Comparison of ENCODE assay signal across 19 cellular contexts in genomic region chr14:58401587-58401986, GRCh38. TPM values are rescaled to one million over a fixed set of nuclear protein-coding genes. Genes with fewer than 3 reads are reported as not detected.
DNase-seq lines count a peak whose midpoint lies in the region; ATAC-seq, FAIRE-seq and TF ChIP-seq lines count a peak whose summit lies in the region.
"Had no signal": no experiment of that assay in that cellular context is flagged by ENCODE, and none has a peak within 500 bp of the region (broad histone marks: within the 10 kb centered on the region; RNA-seq: fewer than 3 reads in every experiment).

No MANE protein-coding gene starts in this region.

- H2AFZ ChIP-seq in H9 (ENCODE audit: low read length) = no peak overlapping the region
- H2AFZ ChIP-seq in SU-DHL-6 (ENCODE audit: low read depth, low read length, severe bottlenecking) = no peak overlapping the region
- no peak overlapping the region for H2AFZ ChIP-seq in HepG2 (ENCODE audit: low read length)

- H2BK20ac ChIP-seq in H9 (ENCODE audit: low read depth, low read length, poor library complexity, severe bottlenecking) = no peak overlapping the region

- no peak for FAIRE-seq in HepG2 (lab: Jason Lieb, UNC)
- FAIRE-seq: frontal cortex had no signal

- no peaks in the 10 kb centered on the region for H3K9me2 ChIP-seq in SU-DHL-6 (replicated peaks; ENCODE audit: insufficient read depth, low read length)

- H3K4me3 ChIP-seq in SU-DHL-6 (ENCODE audit: insufficient read depth, low read length, poor library complexity, severe bottlenecking) (no peak overlapping the region), HepG2 (replicated peaks in 1 of 3; ENCODE audit: insufficient read depth in 1 of 3, low read depth in 2 of 3, low read length in 3 of 3) (no peak overlapping the region), ascending aorta (no peak overlapping the region)
- H3K4me3 ChIP-seq: MG63 had no signal

- H3K79me2 ChIP-seq in H9 (ENCODE audit: insufficient read depth, low read length) (no peaks in the 10 kb centered on the region), SU-DHL-6 (ENCODE audit: insufficient read depth, low read length) (no peaks in the 10 kb centered on the region), HepG2 (ENCODE audit: insufficient read depth, low read length) (no peaks in the 10 kb centered on the region)

- CTCF ChIA-PET in HepG2 (lab: Yijun Ruan, JAX; ENCODE audit: low intra/inter-chr PET ratio, low total read pairs) = no interaction called here

- no peak overlapping the region for H4K8ac ChIP-seq in H9 (replicated peaks; ENCODE audit: insufficient read length, low read depth, low read length)

- no peaks in the 10 kb centered on the region; the same call in 1 of the 2 replicates for H3K4me1 ChIP-seq in H9 (ENCODE audit: insufficient read depth, low read length)
- H3K4me1 ChIP-seq in HepG2 (ENCODE audit: insufficient read depth, low read length) = peaks cover 6% of the 10 kb centered on the region
- H3K4me1 ChIP-seq in ascending aorta = peaks cover 0 to under 1% of the 10 kb centered on the region in 2 donors

- H3K14ac ChIP-seq in H9 (ENCODE audit: insufficient read depth, low read length) = no peak overlapping the region

- no peak for TF ChIP-seq RAD21 in HepG2 (CRISPR knock-in tag; IDR thresholded peaks at IDR 0.05)

- peaks cover 7% of the 10 kb centered on the region for H3F3A ChIP-seq in SU-DHL-6 (ENCODE audit: insufficient read depth)

- no peak overlapping the region for H3K56ac ChIP-seq in H9 (ENCODE audit: insufficient read length, low read depth, low read length)

- peak; percentile 31; the same call in 1 of the 3 replicates for TF ChIP-seq CTCF in H9 (conservative IDR thresholded peaks at IDR 0.05)
- TF ChIP-seq CTCF in SU-DHL-6 (IDR thresholded peaks at IDR 0.05; ENCODE audit: insufficient read depth, low read length, poor library complexity, severe bottlenecking) = peak; percentile 38
- peak; percentile 37 for TF ChIP-seq CTCF in HepG2 (CRISPR knock-in tag; IDR thresholded peaks at IDR 0.05)
- no peak for TF ChIP-seq CTCF in ascending aorta (IDR thresholded peaks at IDR 0.05)

- H3K27ac Mint-ChIP-seq in H9 = no peak overlapping the region
- H3K27ac Mint-ChIP-seq: brain had no signal

- POLR2A ChIA-PET in HepG2 (lab: Yijun Ruan, JAX) = no interaction called here

- H4K20me1 ChIP-seq in H9 (ENCODE audit: control insufficient read depth, insufficient read depth, insufficient read length) (no peaks in the 10 kb centered on the region), SU-DHL-6 (ENCODE audit: low read depth, low read length) (no peaks in the 10 kb centered on the region), HepG2 (ENCODE audit: insufficient read depth, low read length) (no peaks in the 10 kb centered on the region)

- no peak overlapping the region for H3K23ac ChIP-seq in H9 (ENCODE audit: insufficient read length, low read depth, low read length)

- H3K27me3 Mint-ChIP-seq in H9 (ENCODE audit: low read depth) = peaks cover 15% of the 10 kb centered on the region
- H3K27me3 Mint-ChIP-seq: brain had no signal

- H3K4me2 ChIP-seq in H9 (ENCODE audit: insufficient read depth, insufficient read length, low read length) (no peak overlapping the region), SU-DHL-6 (ENCODE audit: low read depth, low read length, poor library complexity, severe bottlenecking) (no peak overlapping the region), HepG2 (ENCODE audit: low read depth, low read length) (no peak overlapping the region)

- in situ Hi-C loops in HepG2 (cut with HindIII; ENCODE audit: extremely low pct_ligation_motif_present, low pct_unique_long_range_greater_than_20kb) = no loop called here

- no CpG with 5 or more reads among the region's 3 CpGs for WGBS in H9 (ENCODE audit: extremely low coverage, insufficient read length, low lambda C conversion rate)
- WGBS in HepG2 (ENCODE audit: low lambda C conversion rate) = 84% methylated on average over 3 of the region's 3 CpGs

- peaks cover 0 to 4% (median 2%) of the 10 kb centered on the region in 3 experiments; a peak in 2 of 7 replicates for H3K36me3 Mint-ChIP-seq in H9 (ENCODE audit: insufficient read depth in 1 of 3, low read depth in 3 of 3)

- H2BK15ac ChIP-seq in H9 (ENCODE audit: low read depth, low read length) = no peak overlapping the region

- ATAC-seq in HepG2 = peak; percentile 66; the same call in 2 of the 3 replicates

- H2BK120ac ChIP-seq in H9 (ENCODE audit: low read depth, low read length, poor library complexity, severe bottlenecking) = no peak overlapping the region

- intact Hi-C loops in HepG2 (cut with micrococcal nuclease; ENCODE audit: unreplicated experiment) = no loop called here
- intact Hi-C loops in ascending aorta (cut with DNase I) = no loop called here

- H3K9me3 Mint-ChIP-seq in H9 = no peaks in the 10 kb centered on the region; a peak in 2 of 5 replicates
- H3K9me3 Mint-ChIP-seq: brain, neural crest cell had no signal

- H3K36me3 ChIP-seq in SU-DHL-6 (ENCODE audit: low read length) (no peaks in the 10 kb centered on the region), HepG2 (replicated peaks in 1 of 2; ENCODE audit: control insufficient read depth in 1 of 2, insufficient read depth in 2 of 2, low read length in 2 of 2) (no peaks in the 10 kb centered on the region; a peak in 1 of 5 replicates), ascending aorta (no peaks in the 10 kb centered on the region)
- H3K36me3 ChIP-seq: MG63 had no signal

- no peak overlapping the region for H2BK12ac ChIP-seq in H9 (ENCODE audit: insufficient read length, low read depth, low read length)

- no peak overlapping the region for H3K4me3 Mint-ChIP-seq in H9
- H3K4me3 Mint-ChIP-seq: brain, neural crest cell had no signal

- no peak overlapping the region for H2BK5ac ChIP-seq in H9 (ENCODE audit: insufficient read length, low read length)

- H3K4ac ChIP-seq in H9 (ENCODE audit: low read depth, low read length) = no peak overlapping the region

- no peaks in the 10 kb centered on the region for H3K79me1 ChIP-seq in H9 (ENCODE audit: insufficient read depth, low read depth, low read length, poor library complexity, severe bottlenecking)

- H3T11ph ChIP-seq in H9 (ENCODE audit: low read length) = no peak overlapping the region

- H3K23me2 ChIP-seq in H9 (ENCODE audit: insufficient read length, low read depth, low read length, poor library complexity, severe bottlenecking) = no peaks in the 10 kb centered on the region

- H3K27me3 ChIP-seq in H9 (ENCODE audit: insufficient read depth, low read length) = peaks cover 2% of the 10 kb centered on the region; the same call in 1 of the 2 replicates
- no peaks in the 10 kb centered on the region for H3K27me3 ChIP-seq in SU-DHL-6 (ENCODE audit: low read length)
- H3K27me3 ChIP-seq in HepG2 (ENCODE audit: control insufficient read depth in 1 of 2, insufficient read depth in 2 of 2, low read length in 2 of 2) = no peaks in the 10 kb centered on the region; a peak in 1 of 5 replicates
- H3K27me3 ChIP-seq in ascending aorta = no peaks in the 10 kb centered on the region
- H3K27me3 ChIP-seq: MG63 had no signal

- H4K5ac ChIP-seq in H9 (ENCODE audit: insufficient read length, low read depth, low read length) = no peak overlapping the region

- no peak for TF ChIP-seq POLR2A in HepG2 (IDR thresholded peaks at IDR 0.05; ENCODE audit: insufficient read depth in 1 of 2, low read depth in 2 of 2, low read length in 2 of 2)

- no peak overlapping the region for H3K18ac ChIP-seq in H9 (ENCODE audit: insufficient read length, low read depth, low read length)

- no peak overlapping the region for H4K91ac ChIP-seq in H9 (ENCODE audit: insufficient read length, low read depth, low read length)

- no peak overlapping the region for H3K27ac ChIP-seq in H9 (ENCODE audit: insufficient read length, low read depth, low read length)
- H3K27ac ChIP-seq in SU-DHL-6 (ENCODE audit: low read depth, low read length) = no peak overlapping the region
- no peak overlapping the region for H3K27ac ChIP-seq in HepG2 (ENCODE audit: extremely low read length, insufficient read depth, low read length)
- no peak overlapping the region for H3K27ac ChIP-seq in ascending aorta

- H3K9me3 ChIP-seq in H9 (ENCODE audit: control insufficient read depth, low read depth, low read length) = no peaks in the 10 kb centered on the region
- H3K9me3 ChIP-seq in SU-DHL-6 (ENCODE audit: insufficient read depth, low read length) = no peaks in the 10 kb centered on the region
- no peaks in the 10 kb centered on the region for H3K9me3 ChIP-seq in HepG2 (ENCODE audit: low read length)
- no peaks in the 10 kb centered on the region for H3K9me3 ChIP-seq in ascending aorta
- H3K9me3 ChIP-seq: Caco-2, MG63 had no signal

- peak; percentile 11 for DNase-seq in NCI-H748 (lab: John Stamatoyannopoulos, UW; ENCODE audit: unreplicated experiment)
- DNase-seq in NCI-H748 treated with DMSO at 0.1 percent for 48 hours (lab: John Stamatoyannopoulos, UW) = no peak
- DNase-seq in H9 = no peak
- no peak for DNase-seq in HepG2 (ENCODE audit: low spot score)
- no peak for DNase-seq in NCI-H2029 (lab: John Stamatoyannopoulos, UW)
- DNase-seq in ascending aorta (ENCODE audit: low spot score in 2 of 2) = no peak
- no peak for DNase-seq in effector CD4-positive, alpha-beta T cell
- DNase-seq: ACHN; activated naive CD4-positive, alpha-beta T cell treated with anti-CD3 and anti-CD28 coated beads, Interleukin-2, amount 50 U/mL, for 16 hours; Caco-2; effector memory CD4-positive, alpha-beta T cell; MG63; NCI-H2107 had no signal

- H3K4me1 Mint-ChIP-seq in H9 = peaks cover 22 to 29% of the 10 kb centered on the region in 2 experiments

- no TSS peak for BruUV-seq in HepG2 (replicated peaks; lab: Mats Ljungman, UMichigan)

- H2AK5ac ChIP-seq in H9 (ENCODE audit: insufficient read length, low read length) = no peak overlapping the region

- H3K9ac ChIP-seq in H9 (ENCODE audit: extremely low read depth, insufficient read length, low read length) (no peak overlapping the region), SU-DHL-6 (ENCODE audit: low read length) (no peak overlapping the region), HepG2 (ENCODE audit: insufficient read depth, low read depth, low read length) (no peak overlapping the region)

- TF ChIP-seq EP300 in HepG2 (IDR thresholded peaks at IDR 0.05; ENCODE audit: low read depth in 2 of 2, low read length in 2 of 2) (no peak), HepG2 (CRISPR knock-in tag; IDR thresholded peaks at IDR 0.05; ENCODE audit: borderline replicate concordance) (no peak)

RNA-seq across cellular contexts. Expression of gene TOMM20L, which starts 5.9 kb away (rescaled TPM):
- not detected in 2 replicates for total RNA-seq in H9 (2021)
- 0.46 TPM in 1 of 2 replicates, not detected in the other for total RNA-seq in HepG2 (2016; rRNA removed; fragmentation: Illumina TruSeq; extraction: Trizol)
- 0.51 TPM in 1 of 2 replicates, not detected in the other for total RNA-seq in HepG2 (2016; cell fraction: cytosol; rRNA removed; fragmentation: Illumina TruSeq; extraction: Trizol; ENCODE audit: low read depth)
- not detected in 2 replicates for total RNA-seq in HepG2 (2016; cell fraction: insoluble cytoplasmic fraction; rRNA removed; fragmentation: Illumina TruSeq; extraction: Trizol)
- total RNA-seq in HepG2 (2016; cell fraction: membrane; rRNA removed; fragmentation: Illumina TruSeq; extraction: Trizol) = not detected in 2 replicates
- total RNA-seq in HepG2 (2016; cell fraction: nucleus; rRNA removed; fragmentation: Illumina TruSeq; extraction: Trizol) = not detected in 2 replicates
- not detected in 2 replicates for polyA plus RNA-seq in HepG2 (2011; rRNA removed)
- polyA plus RNA-seq in HepG2 (2011; cell fraction: cytosol; rRNA removed) = not detected in 2 replicates
- not detected in 2 replicates for polyA plus RNA-seq in HepG2 (2011; cell fraction: nucleus; rRNA removed)
- 0.32 TPM in 1 of 2 replicates, not detected in the other for polyA plus RNA-seq in HepG2 (2012)
- polyA plus RNA-seq in HepG2 (2016; cell fraction: cytosol; fragmentation: Illumina TruSeq; extraction: Trizol; ENCODE audit: low read depth) = 0.59 and 0.78 TPM in 2 replicates
- polyA plus RNA-seq in HepG2 (2016; cell fraction: insoluble cytoplasmic fraction; fragmentation: Illumina TruSeq; extraction: Trizol; ENCODE audit: low read depth) = 0.50 TPM in 1 of 2 replicates, not detected in the other
- polyA plus RNA-seq in HepG2 (2016; cell fraction: membrane; fragmentation: Illumina TruSeq; extraction: Trizol; ENCODE audit: low read depth) = 0.35 TPM in 1 of 2 replicates, not detected in the other
- not detected in 2 replicates for polyA plus RNA-seq in HepG2 (2016; cell fraction: nucleus; fragmentation: Illumina TruSeq; extraction: Trizol; ENCODE audit: insufficient read depth, low read depth)
- not detected in 2 replicates for polyA minus RNA-seq in HepG2 (2011; rRNA and poly(A)+ RNA removed; ENCODE audit: low replicate concordance)
- not detected in 2 replicates for polyA minus RNA-seq in HepG2 (2011; cell fraction: cytosol; rRNA and poly(A)+ RNA removed)
- polyA minus RNA-seq in HepG2 (2011; cell fraction: nucleus; rRNA and poly(A)+ RNA removed) = not detected in 2 replicates
- not detected for total RNA-seq in ascending aorta
- total RNA-seq: frontal cortex, HT-29, renal cortical epithelial cell had no signal

RNA-seq across cellular contexts. Expression of gene TIMM9, which starts 25.7 kb away (rescaled TPM):
- total RNA-seq in H9 (2021) = 51.4 and 52.3 TPM in 2 replicates
- total RNA-seq in HepG2 (2016; rRNA removed; fragmentation: Illumina TruSeq; extraction: Trizol) = 42.5 and 58.2 TPM in 2 replicates
- total RNA-seq in HepG2 (2016; cell fraction: cytosol; rRNA removed; fragmentation: Illumina TruSeq; extraction: Trizol; ENCODE audit: low read depth) = 62.3 and 64.8 TPM in 2 replicates
- total RNA-seq in HepG2 (2016; cell fraction: insoluble cytoplasmic fraction; rRNA removed; fragmentation: Illumina TruSeq; extraction: Trizol) = 50.4 and 66.6 TPM in 2 replicates
- total RNA-seq in HepG2 (2016; cell fraction: membrane; rRNA removed; fragmentation: Illumina TruSeq; extraction: Trizol) = 69.8 and 70.5 TPM in 2 replicates
- total RNA-seq in HepG2 (2016; cell fraction: nucleus; rRNA removed; fragmentation: Illumina TruSeq; extraction: Trizol) = 15.9 and 19.8 TPM in 2 replicates
- polyA plus RNA-seq in HepG2 (2011; rRNA removed) = 24.4 and 30.5 TPM in 2 replicates
- 32.7 and 60.6 TPM in 2 replicates for polyA plus RNA-seq in HepG2 (2011; cell fraction: cytosol; rRNA removed)
- polyA plus RNA-seq in HepG2 (2011; cell fraction: nucleus; rRNA removed) = 8.1 and 13.9 TPM in 2 replicates
- 126 and 136 TPM in 2 replicates for polyA plus RNA-seq in HepG2 (2012)
- polyA plus RNA-seq in HepG2 (2016; cell fraction: cytosol; fragmentation: Illumina TruSeq; extraction: Trizol; ENCODE audit: low read depth) = 62.8 and 79.8 TPM in 2 replicates
- 106 and 111 TPM in 2 replicates for polyA plus RNA-seq in HepG2 (2016; cell fraction: insoluble cytoplasmic fraction; fragmentation: Illumina TruSeq; extraction: Trizol; ENCODE audit: low read depth)
- 86.4 and 100 TPM in 2 replicates for polyA plus RNA-seq in HepG2 (2016; cell fraction: membrane; fragmentation: Illumina TruSeq; extraction: Trizol; ENCODE audit: low read depth)
- 48.4 and 55.3 TPM in 2 replicates for polyA plus RNA-seq in HepG2 (2016; cell fraction: nucleus; fragmentation: Illumina TruSeq; extraction: Trizol; ENCODE audit: insufficient read depth, low read depth)
- polyA minus RNA-seq in HepG2 (2011; rRNA and poly(A)+ RNA removed; ENCODE audit: low replicate concordance) = 9.7 and 18.3 TPM in 2 replicates
- 22.8 and 35.7 TPM in 2 replicates for polyA minus RNA-seq in HepG2 (2011; cell fraction: cytosol; rRNA and poly(A)+ RNA removed)
- polyA minus RNA-seq in HepG2 (2011; cell fraction: nucleus; rRNA and poly(A)+ RNA removed) = 9.0 and 15.0 TPM in 2 replicates
- total RNA-seq in ascending aorta = 0.96 TPM

RNA-seq across cellular contexts. Expression of gene KIAA0586, which starts 25.9 kb away (rescaled TPM):
- total RNA-seq in H9 (2021) = 19.7 and 20.9 TPM in 2 replicates
- total RNA-seq in HepG2 (2016; rRNA removed; fragmentation: Illumina TruSeq; extraction: Trizol) = 25.2 and 37.6 TPM in 2 replicates
- 4.2 and 5.4 TPM in 2 replicates for total RNA-seq in HepG2 (2016; cell fraction: cytosol; rRNA removed; fragmentation: Illumina TruSeq; extraction: Trizol; ENCODE audit: low read depth)
- 26.5 and 35.3 TPM in 2 replicates for total RNA-seq in HepG2 (2016; cell fraction: insoluble cytoplasmic fraction; rRNA removed; fragmentation: Illumina TruSeq; extraction: Trizol)
- 10.7 and 11.8 TPM in 2 replicates for total RNA-seq in HepG2 (2016; cell fraction: membrane; rRNA removed; fragmentation: Illumina TruSeq; extraction: Trizol)
- 28.1 and 44.6 TPM in 2 replicates for total RNA-seq in HepG2 (2016; cell fraction: nucleus; rRNA removed; fragmentation: Illumina TruSeq; extraction: Trizol)
- 10.1 and 12.6 TPM in 2 replicates for polyA plus RNA-seq in HepG2 (2011; rRNA removed)
- 5.6 and 6.7 TPM in 2 replicates for polyA plus RNA-seq in HepG2 (2011; cell fraction: cytosol; rRNA removed)
- 6.7 and 7.4 TPM in 2 replicates for polyA plus RNA-seq in HepG2 (2011; cell fraction: nucleus; rRNA removed)
- polyA plus RNA-seq in HepG2 (2012) = 7.2 and 9.9 TPM in 2 replicates
- polyA plus RNA-seq in HepG2 (2016; cell fraction: cytosol; fragmentation: Illumina TruSeq; extraction: Trizol; ENCODE audit: low read depth) = 1.4 and 1.6 TPM in 2 replicates
- 16.9 and 17.3 TPM in 2 replicates for polyA plus RNA-seq in HepG2 (2016; cell fraction: insoluble cytoplasmic fraction; fragmentation: Illumina TruSeq; extraction: Trizol; ENCODE audit: low read depth)
- 2.3 and 2.9 TPM in 2 replicates for polyA plus RNA-seq in HepG2 (2016; cell fraction: membrane; fragmentation: Illumina TruSeq; extraction: Trizol; ENCODE audit: low read depth)
- polyA plus RNA-seq in HepG2 (2016; cell fraction: nucleus; fragmentation: Illumina TruSeq; extraction: Trizol; ENCODE audit: insufficient read depth, low read depth) = 16.4 and 20.5 TPM in 2 replicates
- polyA minus RNA-seq in HepG2 (2011; rRNA and poly(A)+ RNA removed; ENCODE audit: low replicate concordance) = 18.3 and 31.2 TPM in 2 replicates
- 13.4 and 19.8 TPM in 2 replicates for polyA minus RNA-seq in HepG2 (2011; cell fraction: cytosol; rRNA and poly(A)+ RNA removed)
- polyA minus RNA-seq in HepG2 (2011; cell fraction: nucleus; rRNA and poly(A)+ RNA removed) = 55.9 and 64.5 TPM in 2 replicates
- total RNA-seq in ascending aorta = 20.1 TPM

Comparison
In these comparisons a context has a peak if more than half of its experiments do, and no peak if none do; other contexts are left out.
1. CTCF ChIP-seq: peak in H9 (single experiment), SU-DHL-6 (single experiment) and HepG2 (single experiment); none in ascending aorta (0 of 3).